1 cellular context compared by ENCODE assay signal in the genomic region with DNA sequence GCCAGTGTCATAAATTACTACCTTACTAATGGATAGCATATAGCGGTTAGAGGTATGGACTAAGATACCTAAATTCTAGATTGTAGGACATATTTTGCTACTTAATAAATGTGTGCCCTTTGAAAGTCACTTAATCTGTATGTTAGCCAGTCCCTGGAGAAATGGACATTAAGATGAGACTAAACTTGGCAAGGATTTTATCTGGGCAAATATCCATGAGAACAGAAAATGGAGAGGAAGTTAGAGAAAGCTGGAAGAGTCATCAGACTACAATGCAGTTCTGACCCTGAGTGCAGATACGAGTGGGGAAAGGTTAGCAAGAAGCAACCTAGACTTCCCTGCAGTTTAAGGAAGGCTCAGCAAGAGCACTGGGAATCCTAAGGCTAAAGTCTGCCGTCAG.
TF ChIP-seq lines count a peak whose summit lies in the region.

No MANE protein-coding gene starts in this region.

TF ChIP-seq in endothelial cell of umbilical vein, 7 proteins besides CTCF, POLR2A, EP300 and RAD21 (continued from another document):
- TF ChIP-seq MAX (IDR thresholded peaks at IDR 0.05; ENCODE audit: insufficient read depth, insufficient read length) = no peak
